In genomic region chr3:111738790-111739189, GRCh38 we compare ENCODE assay signal across 18 cellular contexts.
DNase-seq lines count a peak whose midpoint lies in the region; ATAC-seq, FAIRE-seq and TF ChIP-seq lines count a peak whose summit lies in the region.
"Had no signal": no experiment of that assay in that cellular context is flagged by ENCODE, and none has a peak within 500 bp of the region (broad histone marks: within the 10 kb centered on the region; RNA-seq: fewer than 3 reads in every experiment).

No MANE protein-coding gene starts in this region.

- DNase-seq in MCF 10A (ENCODE audit: unreplicated experiment) (no peak), suprapubic skin (ENCODE audit: low spot score in 2 of 2) (no peak), GM12892 (ENCODE audit: insufficient read length) (no peak), KG1 (lab: John Stamatoyannopoulos, UW) (no peak), OCI-LY7 (ENCODE audit: low spot score) (no peak)
- DNase-seq: activated CD8-positive, alpha-beta memory T cell treated with anti-CD3 and anti-CD28 coated beads, Interleukin-2, amount 10 ng/mL, durations not matched to agents 7 days and 5 days; H9; naive thymus-derived CD4-positive, alpha-beta T cell; NCI-H1436 treated with DMSO at 0.1 percent for 48 hours; WERI-Rb-1 had no signal

- H3K9me3 ChIP-seq in Loucy (ENCODE audit: insufficient read depth, low read depth, low read length) (no peaks in the 10 kb centered on the region), muscle layer of duodenum (ENCODE audit: control insufficient read depth in 1 of 2, low read length in 2 of 2) (no peaks in the 10 kb centered on the region), suprapubic skin (no peaks in the 10 kb centered on the region), OCI-LY7 (ENCODE audit: low read length) (no peaks in the 10 kb centered on the region)

- peaks cover 46% of the 10 kb centered on the region for H3K4me1 ChIP-seq in Loucy (ENCODE audit: insufficient read depth, low read length, poor library complexity, severe bottlenecking)
- peaks cover 0 to 25% of the 10 kb centered on the region in 2 donors for H3K4me1 ChIP-seq in muscle layer of duodenum (ENCODE audit: control insufficient read depth in 1 of 2, insufficient read depth in 2 of 2, low read length in 2 of 2)
- peaks cover 26% of the 10 kb centered on the region for H3K4me1 ChIP-seq in suprapubic skin
- H3K4me1 ChIP-seq in OCI-LY7 (ENCODE audit: insufficient read depth, low read length, poor library complexity, severe bottlenecking): no peaks in the 10 kb centered on the region

- H3K27ac Mint-ChIP-seq in MCF 10A (ENCODE audit: low read depth, unreplicated experiment): peak overlapping the region; percentile 58
- H3K27ac Mint-ChIP-seq: activated CD8-positive, alpha-beta memory T cell treated with anti-CD3 and anti-CD28 coated beads, Interleukin-2, amount 10 ng/mL, durations not matched to agents 7 days and 5 days; activated naive CD4-positive, alpha-beta T cell treated with anti-CD3 and anti-CD28 coated beads, Interleukin-2, amount 50 U/mL, for 24 hours; H9; naive thymus-derived CD4-positive, alpha-beta T cell; stimulated activated naive CD8-positive, alpha-beta T cell treated with anti-CD3 and anti-CD28 coated beads, Interleukin-15, Interleukin-2, amounts not matched to agents 100 ng/mL and 50 ng/mL, for 24 hours had no signal

- H2AFZ ChIP-seq in Loucy (ENCODE audit: low read length) (no peak overlapping the region), OCI-LY7 (ENCODE audit: low read length) (no peak overlapping the region)

- CTCF ChIA-PET in MCF 10A (lab: Yijun Ruan, JAX): interaction anchor here (0.6 to 6.2 kb wide), 13 partner anchors 14 to 1252 kb away, joined by 3 to 69 read pairs (median 5); partner anchors contain the start of gene PHLDB2
- CTCF ChIA-PET in OCI-LY7 (lab: Charles Lee; ENCODE audit: unreplicated experiment): no interaction called here

- no peak for FAIRE-seq in GM12892 (lab: Jason Lieb, UNC)

- H3K36me3 Mint-ChIP-seq in MCF 10A (ENCODE audit: insufficient read depth, unreplicated experiment): no peaks in the 10 kb centered on the region

- H3K79me2 ChIP-seq in Loucy (ENCODE audit: insufficient read depth, low read length) (no peaks in the 10 kb centered on the region), OCI-LY7 (ENCODE audit: insufficient read depth, low read depth, low read length) (no peaks in the 10 kb centered on the region)

- no peaks in the 10 kb centered on the region for H3K27me3 Mint-ChIP-seq in MCF 10A (ENCODE audit: insufficient read depth, unreplicated experiment)
- H3K27me3 Mint-ChIP-seq: activated CD8-positive, alpha-beta memory T cell treated with anti-CD3 and anti-CD28 coated beads, Interleukin-2, amount 10 ng/mL, durations not matched to agents 7 days and 5 days; activated naive CD4-positive, alpha-beta T cell treated with anti-CD3 and anti-CD28 coated beads, Interleukin-2, amount 50 U/mL, for 24 hours; central memory CD8-positive, alpha-beta T cell; naive thymus-derived CD4-positive, alpha-beta T cell; stimulated activated naive CD8-positive, alpha-beta T cell treated with anti-CD3 and anti-CD28 coated beads, Interleukin-15, Interleukin-2, amounts not matched to agents 100 ng/mL and 50 ng/mL, for 24 hours had no signal

- WGBS in suprapubic skin: 80% methylated on average over 4 of the region's 4 CpGs

- TSS peak; percentile 95 for BruUV-seq in MCF 10A (replicated peaks; lab: Mats Ljungman, UMichigan)
- BruUV-seq in OCI-LY7 (replicated peaks; lab: Mats Ljungman, UMichigan): no TSS peak

- no peaks in the 10 kb centered on the region for H3K9me3 Mint-ChIP-seq in MCF 10A (ENCODE audit: unreplicated experiment)
- H3K9me3 Mint-ChIP-seq: activated naive CD4-positive, alpha-beta T cell treated with anti-CD3 and anti-CD28 coated beads, Interleukin-2, amount 50 U/mL, for 24 hours; central memory CD8-positive, alpha-beta T cell; H9; stimulated activated naive CD8-positive, alpha-beta T cell treated with anti-CD3 and anti-CD28 coated beads, Interleukin-15, Interleukin-2, amounts not matched to agents 100 ng/mL and 50 ng/mL, for 24 hours had no signal

- H4K20me1 ChIP-seq in Loucy (ENCODE audit: insufficient read depth, low read length, poor library complexity, severe bottlenecking) (no peaks in the 10 kb centered on the region), OCI-LY7 (ENCODE audit: insufficient read depth, low read length) (no peaks in the 10 kb centered on the region)
- H4K20me1 ChIP-seq: BLaER1 treated with 17β-estradiol and CSF1 and Interleukin-3, amounts not matched to agents 10 nM and 100 nM had no signal

- H3K27ac ChIP-seq in muscle layer of duodenum (ENCODE audit: low read length): peak overlapping the region; percentile 39
- peak overlapping the region; percentile 67 for H3K27ac ChIP-seq in suprapubic skin
- H3K27ac ChIP-seq in OCI-LY7 (ENCODE audit: low read depth, low read length, poor library complexity, severe bottlenecking): no peak overlapping the region
- H3K27ac ChIP-seq: BLaER1 treated with 17β-estradiol and CSF1 and Interleukin-3, amounts not matched to agents 10 nM and 100 nM; WERI-Rb-1 had no signal

- H3K9ac ChIP-seq in Loucy (ENCODE audit: low read depth, low read length, poor library complexity, severe bottlenecking): no peak overlapping the region
- H3K9ac ChIP-seq: BLaER1 treated with 17β-estradiol and CSF1 and Interleukin-3, amounts not matched to agents 10 nM and 100 nM had no signal

- POLR2A ChIA-PET in MCF 10A (lab: Yijun Ruan, JAX): interaction anchor here (0.8 to 6.1 kb wide), 28 partner anchors 9 to 240 kb away, joined by 3 to 151 read pairs (median 7); partner anchors contain the start of genes ABHD10 and PHLDB2
- POLR2A ChIA-PET in OCI-LY7 (lab: Charles Lee): interaction anchor here (1.1 kb wide), 1 partner anchor 23 kb away, joined by 3 read pairs; no protein-coding TSS in a partner anchor

- no peak for ATAC-seq in GM19324 (IDR thresholded peaks at IDR 0.05; ENCODE audit: low FRiP score, unreplicated experiment)
- ATAC-seq: naive thymus-derived CD4-positive, alpha-beta T cell had no signal

- H3K36me3 ChIP-seq in Loucy (ENCODE audit: insufficient read depth, low read length) (no peaks in the 10 kb centered on the region), muscle layer of duodenum (ENCODE audit: control insufficient read depth in 1 of 2, insufficient read depth in 2 of 2, low read length in 2 of 2) (no peaks in the 10 kb centered on the region), suprapubic skin (no peaks in the 10 kb centered on the region), OCI-LY7 (ENCODE audit: insufficient read depth, low read length) (no peaks in the 10 kb centered on the region)
- H3K36me3 ChIP-seq: BLaER1 treated with 17β-estradiol and CSF1 and Interleukin-3, amounts not matched to agents 10 nM and 100 nM; WERI-Rb-1 had no signal

- H3F3A ChIP-seq in Loucy (ENCODE audit: low read depth): peaks cover 4% of the 10 kb centered on the region; the same call in 1 of the 2 replicates

- TF ChIP-seq CTCF in Loucy (conservative IDR thresholded peaks at IDR 0.05; ENCODE audit: low read length): no peak
- no peak for TF ChIP-seq CTCF in MCF 10A (IDR thresholded peaks at IDR 0.05; ENCODE audit: unreplicated experiment)
- TF ChIP-seq CTCF in suprapubic skin (IDR thresholded peaks at IDR 0.05): no peak
- TF ChIP-seq CTCF in OCI-LY7 (conservative IDR thresholded peaks at IDR 0.05; ENCODE audit: low read length): no peak

- TF ChIP-seq EP300 in suprapubic skin (IDR thresholded peaks at IDR 0.05): no peak

- H3K9me2 ChIP-seq in Loucy (replicated peaks; ENCODE audit: low read depth, low read length) (no peaks in the 10 kb centered on the region), OCI-LY7 (ENCODE audit: insufficient read depth, low read length) (no peaks in the 10 kb centered on the region)

- peaks cover 40% of the 10 kb centered on the region for H3K4me1 Mint-ChIP-seq in MCF 10A (ENCODE audit: insufficient read depth, unreplicated experiment)
- H3K4me1 Mint-ChIP-seq: central memory CD8-positive, alpha-beta T cell had no signal

- H3K27me3 ChIP-seq in Loucy (ENCODE audit: insufficient read depth, low read length, poor library complexity, severe bottlenecking) (no peaks in the 10 kb centered on the region), muscle layer of duodenum (ENCODE audit: low read depth, low read length) (no peaks in the 10 kb centered on the region), suprapubic skin (no peaks in the 10 kb centered on the region)
- H3K27me3 ChIP-seq: BLaER1 treated with 17β-estradiol and CSF1 and Interleukin-3, amounts not matched to agents 10 nM and 100 nM had no signal

- no peak overlapping the region for H3K4me3 Mint-ChIP-seq in MCF 10A (ENCODE audit: unreplicated experiment)
- H3K4me3 Mint-ChIP-seq: activated CD8-positive, alpha-beta memory T cell treated with anti-CD3 and anti-CD28 coated beads, Interleukin-2, amount 10 ng/mL, durations not matched to agents 7 days and 5 days; activated naive CD4-positive, alpha-beta T cell treated with anti-CD3 and anti-CD28 coated beads, Interleukin-2, amount 50 U/mL, for 24 hours; central memory CD8-positive, alpha-beta T cell; H9; naive thymus-derived CD4-positive, alpha-beta T cell; stimulated activated naive CD8-positive, alpha-beta T cell treated with anti-CD3 and anti-CD28 coated beads, Interleukin-15, Interleukin-2, amounts not matched to agents 100 ng/mL and 50 ng/mL, for 24 hours had no signal

- H3K4me2 ChIP-seq in Loucy (ENCODE audit: low read depth, low read length, poor library complexity, severe bottlenecking) (peak overlapping the region; percentile 60), OCI-LY7 (ENCODE audit: low read length) (no peak overlapping the region)

- no peak for TF ChIP-seq POLR2A in suprapubic skin (IDR thresholded peaks at IDR 0.05)
- no peak for TF ChIP-seq POLR2A in GM12892 (IDR thresholded peaks at IDR 0.05; ENCODE audit: low read depth, low read length)

- intact Hi-C loops in MCF 10A (cut with micrococcal nuclease): loop anchor here (1.0 kb wide), 2 partner anchors 65 to 122 kb away; no protein-coding TSS in a partner anchor
- intact Hi-C loops in OCI-LY7 (cut with micrococcal nuclease; ENCODE audit: unreplicated experiment): no loop called here

- no peak overlapping the region for H3K4me3 ChIP-seq in Loucy (ENCODE audit: low read length, poor library complexity, severe bottlenecking)
- H3K4me3 ChIP-seq in muscle layer of duodenum (ENCODE audit: low read depth in 1 of 2, low read length in 2 of 2): no peak overlapping the region
- no peak overlapping the region for H3K4me3 ChIP-seq in suprapubic skin
- H3K4me3 ChIP-seq in OCI-LY7 (ENCODE audit: low read depth, low read length, poor library complexity, severe bottlenecking): no peak overlapping the region
- H3K4me3 ChIP-seq: BLaER1 treated with 17β-estradiol and CSF1 and Interleukin-3, amounts not matched to agents 10 nM and 100 nM; skin epidermis had no signal
